ENCODE assay signal across 8 cellular contexts in genomic region chr6:106360410-106360988, GRCh38. TPM values are rescaled to one million over a fixed set of nuclear protein-coding genes. Genes with fewer than 3 reads are reported as not detected.
DNase-seq lines count a peak whose midpoint lies in the region; FAIRE-seq and TF ChIP-seq lines count a peak whose summit lies in the region.

TSS of gene CRYBG1 (plus strand) at chr6:106360717. CDS start at chr6:106360909, 192 bp downstream.

- H3K4me1 ChIP-seq in mammary epithelial cell (ENCODE audit: insufficient read depth, low read length) (peaks cover 14% of the 10 kb centered on the region), keratinocyte (ENCODE audit: control insufficient read depth, extremely low read depth, insufficient read depth, low read length) (peaks cover 7% of the 10 kb centered on the region)

- H2AFZ ChIP-seq in mammary epithelial cell (ENCODE audit: low read depth, low read length) = peak within 1 kb of the TSS; percentile 100
- peak within 1 kb of the TSS; percentile 97 for H2AFZ ChIP-seq in keratinocyte (ENCODE audit: control insufficient read depth, low read length)

- peak within 1 kb of the TSS; percentile 100 for H3K4me2 ChIP-seq in mammary epithelial cell (ENCODE audit: insufficient read depth, low read depth, low read length)
- peak within 1 kb of the TSS; percentile 88 for H3K4me2 ChIP-seq in keratinocyte (ENCODE audit: control insufficient read depth, extremely low read depth, insufficient read depth, low read depth, low read length)

- H3K9me1 ChIP-seq in keratinocyte (ENCODE audit: control insufficient read depth, extremely low read depth, insufficient read depth, low read length) = no peaks in the 10 kb centered on the region

- peak within 1 kb of the TSS; percentile 84 for H3K9ac ChIP-seq in mammary epithelial cell (ENCODE audit: insufficient read depth, low read length)
- peak within 1 kb of the TSS; percentile 91 for H3K9ac ChIP-seq in keratinocyte (ENCODE audit: control insufficient read depth, extremely low read depth, insufficient read depth, low read length)

- BruUV-seq in mammary epithelial cell (replicated peaks; lab: Mats Ljungman, UMichigan) = no TSS peak

- no peak for FAIRE-seq in keratinocyte (lab: Jason Lieb, UNC)

- DNase-seq in DMS153 (lab: John Stamatoyannopoulos, UW) = peak; percentile 89
- DNase-seq in H4 (ENCODE audit: low spot score) = peak; percentile 28
- peak; percentile 92 for DNase-seq in NCI-H146 (lab: John Stamatoyannopoulos, UW)
- DNase-seq in mammary epithelial cell = peak; percentile 91
- no peak for DNase-seq in keratinocyte (ENCODE audit: low read depth, low spot score)
- peak; percentile 71 for DNase-seq in stimulated activated CD4-positive, alpha-beta T cell treated with anti-CD3 and anti-CD28 coated beads, Interleukin-15, amount 100 ng/mL, for 24 hours
- no peak for DNase-seq in NK-92 (lab: John Stamatoyannopoulos, UW; ENCODE audit: unreplicated experiment)

- peak within 1 kb of the TSS; percentile 68 for H3K27ac ChIP-seq in mammary epithelial cell (ENCODE audit: insufficient read depth, low read depth, low read length)
- peak within 1 kb of the TSS; percentile 84 for H3K27ac ChIP-seq in keratinocyte (ENCODE audit: control insufficient read depth, insufficient read depth, low read length)

- H3K79me2 ChIP-seq in mammary epithelial cell (ENCODE audit: insufficient read depth, low read length) = peaks cover 43% of the 10 kb centered on the region
- peaks cover 21% of the 10 kb centered on the region for H3K79me2 ChIP-seq in keratinocyte (ENCODE audit: control insufficient read depth, insufficient read depth, low read length)

- H3K36me3 ChIP-seq in mammary epithelial cell (ENCODE audit: insufficient read depth, low read length) (no peaks in the 10 kb centered on the region), keratinocyte (ENCODE audit: control insufficient read depth in 2 of 2, extremely low read depth in 1 of 2, insufficient read depth in 2 of 2, low read length in 2 of 2) (no peaks in the 10 kb centered on the region)

- dilution Hi-C loops in mammary epithelial cell (cut with HindIII; ENCODE audit: low sequenced_read_pairs) (no loop called here), keratinocyte (cut with MboI; ENCODE audit: extremely low pct_ligation_motif_present, low sequenced_read_pairs) (no loop called here)

- in situ Hi-C loops in mammary epithelial cell (cut with MboI; ENCODE audit: low sequenced_read_pairs in 2 of 2) = loop anchor here (10.0 kb wide), 1 partner anchor 204 kb away; no protein-coding TSS in a partner anchor

- peak within 1 kb of the TSS; percentile 46 for H3K4me3 ChIP-seq in WI38 (ENCODE audit: low read depth, low read length)
- H3K4me3 ChIP-seq in mammary epithelial cell (replicated peaks in 1 of 3; ENCODE audit: insufficient read depth in 1 of 3, low read depth in 2 of 3, low read length in 3 of 3) = peak within 1 kb of the TSS; percentile 82 to 94 (median 92)
- H3K4me3 ChIP-seq in keratinocyte (ENCODE audit: control insufficient read depth in 2 of 3, extremely low read depth in 1 of 3, insufficient read depth in 2 of 3, low read depth in 1 of 3, low read length in 3 of 3) = peak within 1 kb of the TSS; percentile 80 to 95 (median 85)

- H3K27me3 ChIP-seq in mammary epithelial cell (ENCODE audit: insufficient read depth, low read length) (no peaks in the 10 kb centered on the region), keratinocyte (ENCODE audit: control insufficient read depth, extremely low read depth, insufficient read depth, low read length) (no peaks in the 10 kb centered on the region)

- no peaks in the 10 kb centered on the region for H4K20me1 ChIP-seq in mammary epithelial cell (ENCODE audit: insufficient read depth, low read length)
- H4K20me1 ChIP-seq in keratinocyte (ENCODE audit: control insufficient read depth, extremely low read depth, insufficient read depth, low read length) = no peaks in the 10 kb centered on the region

- WGBS in mammary epithelial cell (ENCODE audit: low coverage, missing lambda C conversion rate) = 1% methylated on average over 33 of the region's 66 CpGs

- intact Hi-C loops in mammary epithelial cell (cut with micrococcal nuclease) = loop anchor here (1.0 to 5.0 kb wide), 7 partner anchors 21 to 617 kb away; no protein-coding TSS in a partner anchor

- TF ChIP-seq CTCF in WI38 (IDR thresholded peaks at IDR 0.05; ENCODE audit: low read depth, low read length) (peak; percentile 83), mammary epithelial cell (conservative IDR thresholded peaks at IDR 0.05 in 1 of 2, IDR thresholded peaks at IDR 0.05 in 1 of 2; ENCODE audit: extremely low read depth in 1 of 2, insufficient read depth in 1 of 2, low read depth in 1 of 2, low read length in 2 of 2) (peak; percentile 71 to 89), keratinocyte (optimal IDR thresholded peaks at IDR 0.05 in 1 of 3, IDR thresholded peaks at IDR 0.05 in 1 of 3, conservative IDR thresholded peaks at IDR 0.05 in 1 of 3; ENCODE audit: extremely low read depth in 1 of 3, insufficient read depth in 2 of 3, low read length in 3 of 3) (peak; percentile 80 to 95 (median 83))

- H3K9me3 ChIP-seq in mammary epithelial cell (replicated peaks; ENCODE audit: insufficient read depth, low read length) (no peaks in the 10 kb centered on the region), keratinocyte (ENCODE audit: control insufficient read depth, low read depth, low read length) (no peaks in the 10 kb centered on the region)

- CTCF ChIA-PET in mammary epithelial cell (lab: Charles Lee; ENCODE audit: low non-redundant PET) = interaction anchor here (0.5 to 1.5 kb wide), 9 partner anchors 10 to 131 kb away, joined by 3 to 13 read pairs (median 3); no protein-coding TSS in a partner anchor

RNA-seq across cellular contexts. Expression of gene CRYBG1, which starts in this region (rescaled TPM):
- 10.2 and 10.4 TPM in 2 replicates for total RNA-seq in H4 (2014; rRNA removed; shearing (Covaris generic))
- total RNA-seq in mammary epithelial cell = 10 to 100 TPM; 78.5 to 92.9 TPM
- polyA plus RNA-seq in mammary epithelial cell = 28.3 TPM
- 102 TPM for polyA minus RNA-seq in mammary epithelial cell
- polyA plus RNA-seq in keratinocyte = 33.8 to 54.7 TPM (median 36.9 TPM) in 3 replicates
- 60.7 TPM for polyA plus RNA-seq in keratinocyte (2011; ENCODE audit: low read depth)
- polyA plus RNA-seq in keratinocyte (2011; cell fraction: cytosol; rRNA removed) = 20.3 and 32.0 TPM in 2 replicates
- 51.0 and 57.2 TPM in 2 replicates for polyA plus RNA-seq in keratinocyte (2011; cell fraction: nucleus; rRNA removed)
- 32.0 and 53.1 TPM in 2 replicates for polyA plus RNA-seq in keratinocyte (2012; ENCODE audit: low replicate concordance)
- 26.5 to 85.7 TPM (median 52.9 TPM) in 3 replicates for polyA minus RNA-seq in keratinocyte
- polyA minus RNA-seq in keratinocyte (2011; cell fraction: cytosol; rRNA and poly(A)+ RNA removed) = 36.6 TPM
- polyA minus RNA-seq in keratinocyte (2011; cell fraction: nucleus; rRNA and poly(A)+ RNA removed) = 61.8 and 116 TPM in 2 replicates

Comparison
In these comparisons a context has a peak if more than half of its experiments do, and no peak if none do; other contexts are left out.
1. DNase-seq: peak in DMS153 (single experiment), H4 (single experiment), NCI-H146 (single experiment), mammary epithelial cell (single experiment) and stimulated activated CD4-positive, alpha-beta T cell treated with anti-CD3 and anti-CD28 coated beads, Interleukin-15, amount 100 ng/mL, for 24 hours (single experiment); none in keratinocyte (single experiment) and NK-92 (single experiment).
2. Peak in every context shown above with its lines, with median percentiles within 50 percentile points of each other: H3K4me3 ChIP-seq and CTCF ChIP-seq.